Comparison of ENCODE assay signal across 24 cellular contexts in genomic region chr20:40648505-40649072, GRCh38.
"Had no signal": no experiment of that assay in that cellular context is flagged by ENCODE, and none has a peak within 500 bp of the region (broad histone marks: within the 10 kb centered on the region; RNA-seq: fewer than 3 reads in every experiment).

No MANE protein-coding gene starts in this region.

- H3K4me1 ChIP-seq: transverse colon had no signal

- ATAC-seq: activated T-cell treated with anti-CD3 and anti-CD28 coated beads, Interleukin-2, amount 50 U/mL, for 4 hours; effector memory CD8-positive, alpha-beta T cell; heart right ventricle; left lung; natural killer cell; right cardiac atrium; stimulated activated effector memory CD8-positive, alpha-beta T cell treated with anti-CD3 and anti-CD28 coated beads, Interleukin-12 subunit alpha, Interleukin-12 subunit beta, amount 100 ng/mL, for 72 hours had no signal

- H3K36me3 Mint-ChIP-seq: activated naive CD8-positive, alpha-beta T cell; natural killer cell; stimulated activated effector memory CD8-positive, alpha-beta T cell treated with anti-CD3 and anti-CD28 coated beads, Interleukin-12 subunit alpha, Interleukin-12 subunit beta, amount 100 ng/mL, for 72 hours had no signal

- H3K4me1 Mint-ChIP-seq: activated B cell treated with CpG ODN at 0.5 μM for 24 hours; central memory CD8-positive, alpha-beta T cell; stimulated activated effector memory CD8-positive, alpha-beta T cell treated with anti-CD3 and anti-CD28 coated beads, Interleukin-12 subunit alpha, Interleukin-12 subunit beta, amount 100 ng/mL, for 72 hours had no signal

- H3K4me3 ChIP-seq: breast epithelium, heart right ventricle, left lung, transverse colon had no signal

- H3K9me3 Mint-ChIP-seq: activated B cell treated with CpG ODN at 0.5 μM for 24 hours; activated T-cell treated with anti-CD3 and anti-CD28 coated beads, Interleukin-2, amount 50 U/mL, for 4 hours; activated T-helper 2 cell treated with anti-CD3 and anti-CD28 coated beads, Interferon-gamma antibody, Interleukin-2, Interleukin-4, amounts not matched to agents 10 μg/mL and 5 μg/mL and 100 μg/mL, durations not matched to agents 14 hours and 24 hours and 36 hours; central memory CD8-positive, alpha-beta T cell; effector memory CD8-positive, alpha-beta T cell; natural killer cell; stimulated activated effector memory CD8-positive, alpha-beta T cell treated with anti-CD3 and anti-CD28 coated beads, Interleukin-12 subunit alpha, Interleukin-12 subunit beta, amount 100 ng/mL, for 72 hours had no signal

- H3K27ac ChIP-seq: heart right ventricle, left lung, transverse colon had no signal

- H3K27me3 ChIP-seq: breast epithelium, left lung, transverse colon had no signal

- DNase-seq: activated B cell treated with CpG ODN at 0.5 μM for 24 hours; activated CD4-positive, alpha-beta T cell treated with anti-CD3 and anti-CD28 coated beads for 4 hours; activated CD4-positive, alpha-beta T cell treated with anti-CD3 and anti-CD28 coated beads, Interleukin-2, amount 50 U/mL, for 48 hours; activated CD8-positive, alpha-beta memory T cell treated with anti-CD3 and anti-CD28 coated beads, Interleukin-2, amount 50 U/mL, for 48 hours; activated naive CD4-positive, alpha-beta T cell; activated T-cell treated with anti-CD3 and anti-CD28 coated beads, Interleukin-2, amount 50 U/mL, for 4 hours; effector memory CD8-positive, alpha-beta T cell; heart right ventricle; kidney; left lung; midbrain; natural killer cell; right cardiac atrium; stimulated activated CD4-positive, alpha-beta T cell treated with anti-CD3 and anti-CD28 coated beads, Interleukin-2, amount 100 ng/mL, for 24 hours; T-helper 9 cell; transverse colon had no signal

- H3K9me3 ChIP-seq: breast epithelium, heart right ventricle, left lung, transverse colon had no signal

- FAIRE-seq: astrocyte, colon, kidney, urothelium cell line had no signal

- H3K4me3 Mint-ChIP-seq: activated B cell treated with CpG ODN at 0.5 μM for 24 hours; activated naive CD8-positive, alpha-beta T cell; activated T-cell treated with anti-CD3 and anti-CD28 coated beads, Interleukin-2, amount 50 U/mL, for 4 hours; central memory CD8-positive, alpha-beta T cell; effector memory CD8-positive, alpha-beta T cell; natural killer cell; stimulated activated effector memory CD8-positive, alpha-beta T cell treated with anti-CD3 and anti-CD28 coated beads, Interleukin-12 subunit alpha, Interleukin-12 subunit beta, amount 100 ng/mL, for 72 hours had no signal

- H3K27ac Mint-ChIP-seq: activated B cell treated with CpG ODN at 0.5 μM for 24 hours; activated naive CD8-positive, alpha-beta T cell; activated T-helper 2 cell treated with anti-CD3 and anti-CD28 coated beads, Interferon-gamma antibody, Interleukin-2, Interleukin-4, amounts not matched to agents 10 μg/mL and 5 μg/mL and 100 μg/mL, durations not matched to agents 14 hours and 24 hours and 36 hours; effector memory CD8-positive, alpha-beta T cell; natural killer cell; stimulated activated effector memory CD8-positive, alpha-beta T cell treated with anti-CD3 and anti-CD28 coated beads, Interleukin-12 subunit alpha, Interleukin-12 subunit beta, amount 100 ng/mL, for 72 hours had no signal

- H3K27me3 Mint-ChIP-seq: activated B cell treated with CpG ODN at 0.5 μM for 24 hours had no signal

- H3K36me3 ChIP-seq: breast epithelium, heart right ventricle, left lung, transverse colon had no signal
